ENCODE assay signal across 8 cellular contexts in the genomic region with DNA sequence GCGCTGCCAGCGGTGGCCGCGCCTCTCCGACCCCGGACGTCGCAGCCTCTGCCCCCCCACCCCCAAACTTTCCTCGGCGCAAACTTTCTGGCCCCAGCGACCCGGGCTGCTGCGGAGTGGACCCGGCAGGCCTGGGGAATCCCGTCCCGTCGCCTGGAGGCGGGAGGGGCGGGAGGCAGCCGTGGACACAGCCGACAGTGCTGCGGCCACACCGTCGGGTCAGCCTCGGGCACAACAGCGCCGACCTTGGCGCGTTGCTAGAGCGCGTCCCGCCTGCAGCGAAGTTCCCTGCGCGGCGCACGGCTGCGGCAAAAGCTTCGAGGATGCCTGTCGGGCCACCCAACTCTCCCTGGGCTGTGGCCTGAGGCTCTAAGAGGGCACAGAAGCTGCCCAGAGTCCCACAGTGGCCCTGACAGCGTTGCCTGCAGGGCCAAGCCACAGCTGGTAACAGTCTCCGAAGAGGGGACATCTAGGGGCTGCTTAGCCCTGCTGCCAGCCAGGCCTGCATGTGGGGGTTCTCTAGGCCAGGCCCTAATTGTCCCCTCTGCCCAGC. TPM values are rescaled to one million over a fixed set of nuclear protein-coding genes. Genes with fewer than 3 reads are reported as not detected.
DNase-seq lines count a peak whose midpoint lies in the region; ATAC-seq, FAIRE-seq and TF ChIP-seq lines count a peak whose summit lies in the region.

No MANE protein-coding gene starts in this region.

- TF ChIP-seq CTCF in CD14-positive monocyte (IDR thresholded peaks at IDR 0.05) (no peak), RWPE2 (IDR thresholded peaks at IDR 0.05; ENCODE audit: poor library complexity, severe bottlenecking) (no peak), omental fat pad (IDR thresholded peaks at IDR 0.05) (no peak)

- no peaks in the 10 kb centered on the region for H3K9me3 ChIP-seq in RWPE2 (ENCODE audit: severe bottlenecking)

- intact Hi-C loops in CD14-positive monocyte (cut with micrococcal nuclease) = no loop called here

- FAIRE-seq in urothelium cell line (lab: Jason Lieb, UNC) = no peak

- H3K4me3 Mint-ChIP-seq in CD14-positive monocyte = peak overlapping the region; percentile 67 to 73

- DNase-seq in CD14-positive monocyte (ENCODE audit: low spot score) (no peak), RWPE2 (ENCODE audit: low spot score) (no peak), fibroblast of gingiva (ENCODE audit: low read depth) (peak; percentile 53), omental fat pad (ENCODE audit: low spot score) (no peak), middle frontal gyrus (ENCODE audit: extremely low spot score, low spot score) (no peak), urothelium cell line (ENCODE audit: low spot score) (no peak)

- H3K4me3 ChIP-seq in RWPE2 (ENCODE audit: severe bottlenecking) = peak overlapping the region; percentile 53

- H3K4me1 Mint-ChIP-seq in CD14-positive monocyte = peaks cover 11% of the 10 kb centered on the region

- peaks cover 0 to 20% of the 10 kb centered on the region in 2 donors for H3K36me3 Mint-ChIP-seq in CD14-positive monocyte

- no peak overlapping the region for H3K27ac Mint-ChIP-seq in CD14-positive monocyte

- peak overlapping the region; percentile 53 for H3K27ac ChIP-seq in RWPE2 (ENCODE audit: poor library complexity, severe bottlenecking)

- peaks cover 0 to 6% (median 2%) of the 10 kb centered on the region in 7 donors for H3K9me3 Mint-ChIP-seq in CD14-positive monocyte

- ATAC-seq in RWPE2 (ENCODE audit: low read depth) = peak; percentile 44
- ATAC-seq in omental fat pad (ENCODE audit: low FRiP score) = peak; percentile 26
- no peak for ATAC-seq in HG03139 (IDR thresholded peaks at IDR 0.05; ENCODE audit: unreplicated experiment)
- ATAC-seq in GM21526 (IDR thresholded peaks at IDR 0.05; ENCODE audit: low FRiP score, unreplicated experiment) = no peak

- peaks cover 29 to 45% (median 40%) of the 10 kb centered on the region in 3 donors for H3K27me3 Mint-ChIP-seq in CD14-positive monocyte (ENCODE audit: low read depth in 3 of 3)

- peaks cover 3% of the 10 kb centered on the region; the same call in 1 of the 2 replicates for H3K36me3 ChIP-seq in RWPE2 (ENCODE audit: low read depth)

- H3K4me1 ChIP-seq in RWPE2 (ENCODE audit: insufficient read depth, poor library complexity, severe bottlenecking) = no peaks in the 10 kb centered on the region

- no peaks in the 10 kb centered on the region for H3K27me3 ChIP-seq in RWPE2 (ENCODE audit: insufficient read depth, poor library complexity, severe bottlenecking)

RNA-seq across cellular contexts. Expression of a gene that starts 1.3 kb away (rescaled TPM):
- polyA plus RNA-seq in CD14-positive monocyte = under 1 TPM; 0.25 to 0.90 TPM
- total RNA-seq in omental fat pad = 10 to 100 TPM; 39.5 to 53.1 (median 43.0) TPM

RNA-seq across cellular contexts. Expression of a gene that starts 27.2 kb away (rescaled TPM):
- not detected for polyA plus RNA-seq in CD14-positive monocyte
- under 1 TPM in 1 of 4 donors, not detected in 3; 0.56 TPM for total RNA-seq in omental fat pad

RNA-seq across cellular contexts. Expression of a gene that starts 39.6 kb away (rescaled TPM):
- 10 to 100 TPM; 31.6 to 42.4 TPM for polyA plus RNA-seq in CD14-positive monocyte
- total RNA-seq in omental fat pad = 10 to 100 TPM; 27.2 to 37.7 (median 32.8) TPM

RNA-seq across cellular contexts. Expression of a gene that starts 51.0 kb away (rescaled TPM):
- polyA plus RNA-seq in CD14-positive monocyte = 10 to 100 TPM; 45.5 to 55.3 TPM
- total RNA-seq in omental fat pad = 100 to 1,000 TPM in 1 of 4 donors, 10 to 100 TPM in 3; 65.6 to 119 (median 91.1) TPM

RNA-seq across cellular contexts. Expression of a gene that starts 58.2 kb away (rescaled TPM):
- 100 to 1,000 TPM; 109 to 133 TPM for polyA plus RNA-seq in CD14-positive monocyte
- 100 to 1,000 TPM; 349 to 570 (median 439) TPM for total RNA-seq in omental fat pad

Comparison
In these comparisons a context has a peak if more than half of its experiments do, and no peak if none do; other contexts are left out.
1. ATAC-seq: peak in RWPE2 (single experiment) and omental fat pad (single experiment); none in HG03139 (single experiment) and GM21526 (single experiment).